Comparison of ENCODE assay signal across 7 cellular contexts in the genomic region with DNA sequence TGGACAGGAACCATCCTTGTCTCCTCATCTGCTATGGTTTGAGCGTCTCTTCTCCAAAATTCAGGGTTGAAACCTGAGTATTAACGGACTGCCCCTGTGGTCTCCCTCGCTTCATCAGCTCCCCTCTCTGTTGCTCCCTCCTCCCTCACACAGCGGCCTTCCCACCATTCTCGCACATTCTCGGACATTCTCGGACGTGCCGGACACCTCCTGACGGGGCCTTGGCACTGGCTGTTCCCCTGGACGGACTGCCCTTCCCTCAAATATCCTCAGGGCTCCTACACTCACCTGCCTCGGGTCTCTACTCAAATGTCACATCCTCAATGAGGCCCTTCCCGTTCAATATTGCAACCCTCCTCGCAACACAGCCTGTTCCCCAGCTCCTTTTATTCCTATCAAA.
"Had no signal": no experiment of that assay in that cellular context is flagged by ENCODE, and none has a peak within 500 bp of the region (broad histone marks: within the 10 kb centered on the region; RNA-seq: fewer than 3 reads in every experiment).

No MANE protein-coding gene starts in this region.

- DNase-seq: GDM1, GF-D8 had no signal

- FAIRE-seq: G401.6, GM12891, GM12892, GM18507, GM19239 had no signal
